Comparison of ENCODE assay signal across 8 cellular contexts in genomic region chr15:31871159-31871886, GRCh38. TPM values are rescaled to one million over a fixed set of nuclear protein-coding genes. Genes with fewer than 3 reads are reported as not detected.
DNase-seq lines count a peak whose midpoint lies in the region; ATAC-seq and TF ChIP-seq lines count a peak whose summit lies in the region.

No MANE protein-coding gene starts in this region.

- peak in 1 of 2 donors; percentile 12 for ATAC-seq in activated T-cell treated with anti-CD3 and anti-CD28 coated beads, Interleukin-2, amount 50 U/mL, for 4 hours
- no peak for ATAC-seq in GM21423 (IDR thresholded peaks at IDR 0.05; ENCODE audit: unreplicated experiment)
- no peak for ATAC-seq in GM21381 (IDR thresholded peaks at IDR 0.05; ENCODE audit: unreplicated experiment)

- H3K27me3 Mint-ChIP-seq in activated T-cell treated with anti-CD3 and anti-CD28 coated beads, Interleukin-2, amount 50 U/mL, for 4 hours (ENCODE audit: low read depth) = peaks cover 10% of the 10 kb centered on the region

- no peaks in the 10 kb centered on the region for H3K4me1 ChIP-seq in cardiac muscle cell (ENCODE audit: low read depth)

- no peaks in the 10 kb centered on the region for H3K9me3 ChIP-seq in cardiac muscle cell (ENCODE audit: low read depth)

- peak overlapping the region; percentile 68 for H3K27ac ChIP-seq in VCaP
- H3K27ac ChIP-seq in cardiac muscle cell = no peak overlapping the region

- H3K27me3 ChIP-seq in cardiac muscle cell = peaks cover 18% of the 10 kb centered on the region

- peak overlapping the region; percentile 96 for H3K4me3 ChIP-seq in cardiac muscle cell
- H3K4me3 ChIP-seq in skeletal muscle cell (ENCODE audit: low read depth, low read length) = peak overlapping the region; percentile 56

- H3K4me1 Mint-ChIP-seq in activated T-cell treated with anti-CD3 and anti-CD28 coated beads, Interleukin-2, amount 50 U/mL, for 4 hours (ENCODE audit: low read depth) = peaks cover 13% of the 10 kb centered on the region

- TF ChIP-seq CTCF in VCaP (conservative IDR thresholded peaks at IDR 0.05) (no peak), cardiac muscle cell (IDR thresholded peaks at IDR 0.05; ENCODE audit: low read depth, low read length) (no peak)

- H3K36me3 Mint-ChIP-seq in activated T-cell treated with anti-CD3 and anti-CD28 coated beads, Interleukin-2, amount 50 U/mL, for 4 hours (ENCODE audit: insufficient read depth) = no peaks in the 10 kb centered on the region

- H3K9me3 Mint-ChIP-seq in activated T-cell treated with anti-CD3 and anti-CD28 coated beads, Interleukin-2, amount 50 U/mL, for 4 hours = no peaks in the 10 kb centered on the region

- no peaks in the 10 kb centered on the region for H3K36me3 ChIP-seq in cardiac muscle cell

- peak overlapping the region; percentile 91 for H3K4me3 Mint-ChIP-seq in activated T-cell treated with anti-CD3 and anti-CD28 coated beads, Interleukin-2, amount 50 U/mL, for 4 hours

- no peak for DNase-seq in activated T-cell treated with anti-CD3 and anti-CD28 coated beads, Interleukin-2, amount 50 U/mL, for 4 hours
- no peak for DNase-seq in activated T-cell treated with anti-CD3 and anti-CD28 coated beads for 4 hours
- peak in 1 of 2 donors; percentile 0 for DNase-seq in cardiac muscle cell (ENCODE audit: low read depth in 1 of 2, low spot score in 1 of 2)
- no peak for DNase-seq in skeletal muscle cell (ENCODE audit: low read depth)
- DNase-seq in SK-N-DZ (ENCODE audit: low spot score) = no peak

RNA-seq across cellular contexts. Expression of gene OTUD7A, which starts 0.8 kb away (rescaled TPM):
- 1 to 10 TPM in 1 of 3 donors, under 1 TPM in 2; 0.48 to 1.1 (median 0.87) TPM for total RNA-seq in activated T-cell treated with anti-CD3 and anti-CD28 coated beads, Interleukin-2, amount 50 U/mL, for 4 hours
- total RNA-seq in cardiac muscle cell = 2.8 and 3.0 TPM in 2 replicates
- 1.1 and 1.7 TPM in 2 replicates for polyA plus RNA-seq in cardiac muscle cell
- polyA plus RNA-seq in SK-N-DZ (2014; cell fraction: cytosol; rRNA removed) = 0.89 and 2.9 TPM in 2 replicates
- 2.1 and 4.3 TPM in 2 replicates for polyA plus RNA-seq in SK-N-DZ (2014; cell fraction: nucleus; rRNA removed)
